ENCODE assay signal across 21 cellular contexts in genomic region chr10:93309062-93309461, GRCh38.
A peak's percentile ranks its signal among the peaks of the same experiment; 100 is the strongest.
DNase-seq lines count a peak whose midpoint lies in the region; ATAC-seq and TF ChIP-seq lines count a peak whose summit lies in the region.
"Had no signal": no experiment of that assay in that cellular context is flagged by ENCODE, and none has a peak within 500 bp of the region (broad histone marks: within the 10 kb centered on the region; RNA-seq: fewer than 3 reads in every experiment).

No MANE protein-coding gene starts in this region.

- no peaks in the 10 kb centered on the region for H3K27me3 ChIP-seq in trophoblast cell (ENCODE audit: insufficient read depth, low read length)
- H3K27me3 ChIP-seq: BLaER1, body of pancreas, pancreas, spleen had no signal

- no CpG with 5 or more reads among the region's 5 CpGs for WGBS in trophoblast cell (ENCODE audit: extremely low coverage, insufficient coverage, insufficient read length)

- H4K12ac ChIP-seq in trophoblast cell (ENCODE audit: low read depth, low read length): no peak overlapping the region

- no peaks in the 10 kb centered on the region for H3K9me3 ChIP-seq in trophoblast cell (ENCODE audit: insufficient read depth, low read depth, low read length)
- H3K9me3 ChIP-seq: BLaER1, body of pancreas, pancreas, spleen had no signal

- intact Hi-C loops in left colon (cut with DNase I, micrococcal nuclease): no loop called here

- H3K27me3 Mint-ChIP-seq in HFFc6 (ENCODE audit: insufficient read depth): peaks cover 22% of the 10 kb centered on the region

- no peak for ATAC-seq in left colon
- ATAC-seq in HG02571 (IDR thresholded peaks at IDR 0.05; ENCODE audit: unreplicated experiment): no peak
- ATAC-seq: body of pancreas, pancreas, PC-3, T-cell had no signal

- H3K4me3 ChIP-seq in AG10803 (ENCODE audit: low read length) (no peak overlapping the region), trophoblast cell (ENCODE audit: low read depth, low read length) (no peak overlapping the region)
- H3K4me3 ChIP-seq: BLaER1, body of pancreas, pancreas, spleen had no signal

- H3K4me3 Mint-ChIP-seq in HFFc6: no peak overlapping the region
- H3K4me3 Mint-ChIP-seq: activated B cell treated with CpG ODN at 0.5 μM for 24 hours, T-cell had no signal

- no peak overlapping the region for H3K4ac ChIP-seq in trophoblast cell (ENCODE audit: low read depth, low read length)

- DNase-seq in AG10803 (ENCODE audit: low read depth): peak; percentile 33
- peak; percentile 7 for DNase-seq in HFFc6
- peak; percentile 59 for DNase-seq in astrocyte of the hippocampus (ENCODE audit: low read depth, low spot score)
- DNase-seq in kidney tubule cell (ENCODE audit: low spot score): peak; percentile 26
- no peak for DNase-seq in left colon
- DNase-seq in NCI-H1694 treated with DMSO at 0.1 percent for 48 hours (lab: John Stamatoyannopoulos, UW): no peak
- no peak for DNase-seq in trophoblast cell
- DNase-seq: activated B cell treated with CpG ODN at 0.5 μM for 24 hours; activated effector memory CD4-positive, alpha-beta T cell treated with anti-CD3 and anti-CD28 coated beads, Interleukin-2, amount 50 U/mL, for 16 hours; body of pancreas; DMS53; effector CD8-positive, alpha-beta T cell; NCI-H1092; NCI-H510A; pancreas; PC-3; spleen; stimulated activated naive CD4-positive, alpha-beta T cell; T-cell had no signal

- H3K9ac ChIP-seq in trophoblast cell (ENCODE audit: low read length): no peak overlapping the region
- H3K9ac ChIP-seq: BLaER1 had no signal

- no peak overlapping the region for H2BK120ac ChIP-seq in trophoblast cell (ENCODE audit: insufficient read depth, low read length, poor library complexity)

- H2AK5ac ChIP-seq in trophoblast cell (ENCODE audit: low read length): no peak overlapping the region

- H3K4me1 Mint-ChIP-seq in HFFc6 (ENCODE audit: low read depth): peaks cover 12% of the 10 kb centered on the region
- H3K4me1 Mint-ChIP-seq: activated B cell treated with CpG ODN at 0.5 μM for 24 hours, T-cell had no signal

- H4K91ac ChIP-seq in trophoblast cell (ENCODE audit: low read depth, low read length): no peak overlapping the region

- no peak overlapping the region for H3K18ac ChIP-seq in trophoblast cell (ENCODE audit: low read length)

- H2BK12ac ChIP-seq in trophoblast cell (ENCODE audit: low read length): no peak overlapping the region

- H3K4me1 ChIP-seq in trophoblast cell (ENCODE audit: control insufficient read depth in 1 of 2, insufficient read depth in 2 of 2, low read length in 2 of 2): no peaks in the 10 kb centered on the region
- H3K4me1 ChIP-seq: BLaER1, body of pancreas, pancreas, spleen had no signal

- no peak overlapping the region for H2AFZ ChIP-seq in trophoblast cell (ENCODE audit: insufficient read depth, low read length, poor library complexity)

- H2BK5ac ChIP-seq in trophoblast cell (ENCODE audit: low read depth, low read length, poor library complexity): no peak overlapping the region

- H3K27ac Mint-ChIP-seq in HFFc6: peak overlapping the region; percentile 67
- H3K27ac Mint-ChIP-seq: activated B cell treated with CpG ODN at 0.5 μM for 24 hours, T-cell had no signal

- TF ChIP-seq CTCF in AG10803 (conservative IDR thresholded peaks at IDR 0.05; ENCODE audit: low read length): no peak
- TF ChIP-seq CTCF in HFFc6 (IDR thresholded peaks at IDR 0.05): no peak

- no peak overlapping the region for H3K23ac ChIP-seq in trophoblast cell (ENCODE audit: low read length)

- peaks cover 31 to 39% of the 10 kb centered on the region in 2 experiments for H3K36me3 ChIP-seq in trophoblast cell (ENCODE audit: control insufficient read depth in 1 of 2, insufficient read depth in 2 of 2, low read length in 2 of 2)
- H3K36me3 ChIP-seq: BLaER1, pancreas had no signal

- H4K8ac ChIP-seq in trophoblast cell (ENCODE audit: low read depth, low read length): no peak overlapping the region

- H3K27ac ChIP-seq in trophoblast cell (ENCODE audit: low read depth, low read length): no peak overlapping the region
- H3K27ac ChIP-seq: BLaER1, body of pancreas, pancreas, spleen had no signal

- no peaks in the 10 kb centered on the region for H3K79me1 ChIP-seq in trophoblast cell (ENCODE audit: low read length)

- H3K9me3 Mint-ChIP-seq in HFFc6: no peaks in the 10 kb centered on the region
- H3K9me3 Mint-ChIP-seq: T-cell had no signal

- no peak overlapping the region for H3K4me2 ChIP-seq in trophoblast cell (ENCODE audit: low read length)
- H3K4me2 ChIP-seq: BLaER1 had no signal

- no peak overlapping the region for H3K14ac ChIP-seq in trophoblast cell (ENCODE audit: low read length)

- H3K79me2 ChIP-seq in trophoblast cell (ENCODE audit: control insufficient read depth, insufficient read depth, low read length, poor library complexity): no peaks in the 10 kb centered on the region

- H3K36me3 Mint-ChIP-seq in HFFc6 (ENCODE audit: low read depth): peaks cover 66% of the 10 kb centered on the region
- H3K36me3 Mint-ChIP-seq: T-cell had no signal

Comparison
In these comparisons a context has a peak if more than half of its experiments do, and no peak if none do; other contexts are left out.
1. DNase-seq: peak in AG10803 (single experiment), HFFc6 (single experiment), astrocyte of the hippocampus (single experiment) and kidney tubule cell (single experiment); none in left colon (0 of 2), NCI-H1694 treated with DMSO at 0.1 percent for 48 hours (single experiment) and trophoblast cell (0 of 2).